Comparison of ENCODE assay signal across 17 cellular contexts in genomic region chr6:148494226-148494625, GRCh38.
DNase-seq lines count a peak whose midpoint lies in the region; ATAC-seq, FAIRE-seq and TF ChIP-seq lines count a peak whose summit lies in the region.
"Had no signal": no experiment of that assay in that cellular context is flagged by ENCODE, and none has a peak within 500 bp of the region (broad histone marks: within the 10 kb centered on the region; RNA-seq: fewer than 3 reads in every experiment).

No MANE protein-coding gene starts in this region.

- no peaks in the 10 kb centered on the region for H3K36me3 ChIP-seq in osteoblast (ENCODE audit: insufficient read depth, low read length)
- H3K36me3 ChIP-seq in thoracic aorta: no peaks in the 10 kb centered on the region
- H3K36me3 ChIP-seq: neutrophil had no signal

- ATAC-seq in thoracic aorta (ENCODE audit: insufficient number of reproducible peaks, low FRiP score, low read depth): peak; percentile 35
- ATAC-seq in HG02970 (IDR thresholded peaks at IDR 0.05; ENCODE audit: low FRiP score, unreplicated experiment): no peak
- ATAC-seq: GM23338 had no signal

- peak overlapping the region; percentile 59 for H3K4me2 ChIP-seq in osteoblast (ENCODE audit: insufficient read depth, low read length)
- H3K4me2 ChIP-seq: GM23338 had no signal

- H2AFZ ChIP-seq in osteoblast (ENCODE audit: low read length): peak overlapping the region; percentile 48
- H2AFZ ChIP-seq: GM23338 had no signal

- H3K27ac ChIP-seq in angular gyrus (ENCODE audit: low read depth, low read length) (peak overlapping the region; percentile 8), osteoblast (ENCODE audit: low read depth, low read length) (peak overlapping the region; percentile 64), thoracic aorta (peak overlapping the region; percentile 55 to 59)
- H3K27ac ChIP-seq: neutrophil had no signal

- H3K9me3 ChIP-seq in osteoblast (ENCODE audit: low read depth, low read length) (no peaks in the 10 kb centered on the region), thoracic aorta (no peaks in the 10 kb centered on the region)
- H3K9me3 ChIP-seq: neutrophil had no signal

- no peaks in the 10 kb centered on the region for H3K79me2 ChIP-seq in osteoblast (ENCODE audit: insufficient read depth, low read length)

- DNase-seq in fibroblast of peridontal ligament (ENCODE audit: extremely low read depth) (peak; percentile 80), osteoblast (ENCODE audit: insufficient read length, low spot score, missing footprints) (peak; percentile 55), thoracic aorta (ENCODE audit: low spot score) (no peak), COLO668 (lab: John Stamatoyannopoulos, UW; ENCODE audit: unreplicated experiment) (no peak), frontal cortex (ENCODE audit: low spot score in 2 of 2) (no peak)
- no peak for DNase-seq in stimulated activated CD4-positive, alpha-beta T cell treated with anti-CD3 and anti-CD28 coated beads, Interleukin-15, amount 100 ng/mL, for 24 hours
- DNase-seq: activated naive CD8-positive, alpha-beta T cell treated with anti-CD3 and anti-CD28 coated beads for 36 hours; CD4-positive, alpha-beta T cell; DMS153; midbrain; NCI-H1417 had no signal

- FAIRE-seq in frontal cortex (lab: Jason Lieb, UNC): no peak
- FAIRE-seq: G401.6, GM19239 had no signal

- H4K20me1 ChIP-seq in osteoblast (ENCODE audit: insufficient read depth, low read length): no peaks in the 10 kb centered on the region

- TF ChIP-seq CTCF in osteoblast (IDR thresholded peaks at IDR 0.05; ENCODE audit: extremely low read depth, low read depth, low read length): no peak
- no peak for TF ChIP-seq CTCF in thoracic aorta (IDR thresholded peaks at IDR 0.05)

- H3K4me3 ChIP-seq in osteoblast (ENCODE audit: insufficient read depth, low read length) (peak overlapping the region; percentile 15), thoracic aorta (peak overlapping the region; percentile 7)
- H3K4me3 ChIP-seq: GM23338 had no signal

- no peaks in the 10 kb centered on the region for H3K27me3 ChIP-seq in osteoblast (ENCODE audit: insufficient read depth, low read length)
- no peaks in the 10 kb centered on the region for H3K27me3 ChIP-seq in thoracic aorta (replicated peaks; ENCODE audit: insufficient read depth)
- H3K27me3 ChIP-seq: neutrophil had no signal

- peaks cover 46% of the 10 kb centered on the region for H3K4me1 ChIP-seq in osteoblast (ENCODE audit: insufficient read depth, low read length)
- H3K4me1 ChIP-seq in thoracic aorta (ENCODE audit: control insufficient read depth in 1 of 2, low read depth in 2 of 2): peaks cover 12 to 59% of the 10 kb centered on the region in 2 donors

Comparison
In these comparisons a context has a peak if more than half of its experiments do, and no peak if none do; other contexts are left out.
1. H3K27ac ChIP-seq: peak in every context shown above with its lines; median percentile 64 in osteoblast; 57 in thoracic aorta; 8 in angular gyrus.
2. DNase-seq: peak in fibroblast of peridontal ligament (single experiment) and osteoblast (single experiment); none in thoracic aorta (single experiment), COLO668 (single experiment), stimulated activated CD4-positive, alpha-beta T cell treated with anti-CD3 and anti-CD28 coated beads, Interleukin-15, amount 100 ng/mL, for 24 hours (single experiment) and frontal cortex (0 of 2).